Comparison of ENCODE assay signal across 19 cellular contexts in genomic region chr12:95017482-95017881, GRCh38.
"Had no signal": no experiment of that assay in that cellular context is flagged by ENCODE, and none has a peak within 500 bp of the region (broad histone marks: within the 10 kb centered on the region; RNA-seq: fewer than 3 reads in every experiment).

No MANE protein-coding gene starts in this region.

- DNase-seq: dermis blood vessel endothelial cell; foreskin fibroblast; glutamatergic neuron; islet precursor cell; mammary epithelial cell; mucosa of descending colon; naive thymus-derived CD8-positive, alpha-beta T cell; posterior cingulate gyrus; spleen; stimulated activated CD4-positive, alpha-beta T cell treated with anti-CD3 and anti-CD28 coated beads, Interleukin-2, amount 100 ng/mL, for 24 hours; stimulated activated CD4-positive, alpha-beta T cell treated with anti-CD3 and anti-CD28 coated beads, Interleukin-4, amount 100 ng/mL, for 4 hours; stimulated activated naive CD4-positive, alpha-beta T cell; stomach; substantia nigra; transverse colon had no signal

- H3K4me3 ChIP-seq: gastroesophageal sphincter, mucosa of descending colon, spleen, stomach, thoracic aorta, transverse colon had no signal

- H3K27me3 ChIP-seq: gastroesophageal sphincter, spleen, stomach, transverse colon had no signal

- ATAC-seq: gastroesophageal sphincter; left lobe of liver; mucosa of descending colon; naive thymus-derived CD8-positive, alpha-beta T cell; sciatic nerve had no signal

- H3K27ac ChIP-seq: gastroesophageal sphincter, spleen, stomach, thoracic aorta, transverse colon had no signal

- H3K36me3 ChIP-seq: thoracic aorta had no signal

- H3K4me1 ChIP-seq: gastroesophageal sphincter, spleen, stomach, transverse colon had no signal

- H3K9me3 ChIP-seq: gastroesophageal sphincter, mucosa of descending colon, stomach, thoracic aorta, transverse colon had no signal
